In the genomic region with DNA sequence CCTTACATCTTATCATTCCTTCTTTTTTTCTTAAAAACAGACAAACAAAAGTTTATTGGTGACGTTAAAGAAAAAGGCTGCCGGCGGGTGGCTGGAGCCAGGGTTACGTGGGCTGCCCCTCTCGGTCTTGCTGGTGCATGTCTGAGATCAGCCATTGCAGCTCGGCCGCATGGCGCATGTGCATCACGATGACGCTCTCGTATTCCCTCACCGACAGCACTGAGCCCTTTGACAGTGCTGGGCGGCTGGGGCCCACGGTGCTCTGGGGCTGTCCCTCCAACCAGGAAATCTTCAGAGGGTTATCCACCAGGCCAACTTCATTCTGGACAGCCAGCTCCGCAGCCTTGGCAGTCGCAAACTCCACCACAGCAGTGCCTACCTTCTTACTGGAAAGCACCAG, we compare ENCODE assay signal across 2 cellular contexts.
TF ChIP-seq lines count a peak whose summit lies in the region.

No MANE protein-coding gene starts in this region.

TF ChIP-seq in H1, 55 proteins besides CTCF, POLR2A, EP300 and RAD21:
- TF ChIP-seq SP1 (IDR thresholded peaks at IDR 0.05; ENCODE audit: low read depth, low read length): no peak
- no peak for TF ChIP-seq TCF12 (IDR thresholded peaks at IDR 0.05; ENCODE audit: low read depth, low read length)
- TF ChIP-seq, protein P1, sequence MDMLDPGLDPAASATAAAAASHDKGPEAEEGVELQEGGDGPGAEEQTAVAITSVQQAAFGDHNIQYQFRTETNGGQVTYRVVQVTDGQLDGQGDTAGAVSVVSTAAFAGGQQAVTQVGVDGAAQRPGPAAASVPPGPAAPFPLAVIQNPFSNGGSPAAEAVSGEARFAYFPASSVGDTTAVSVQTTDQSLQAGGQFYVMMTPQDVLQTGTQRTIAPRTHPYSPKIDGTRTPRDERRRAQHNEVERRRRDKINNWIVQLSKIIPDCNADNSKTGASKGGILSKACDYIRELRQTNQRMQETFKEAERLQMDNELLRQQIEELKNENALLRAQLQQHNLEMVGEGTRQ (IDR thresholded peaks at IDR 0.05; ENCODE audit: low read length): no peak
- no peak for TF ChIP-seq SIN3A (conservative IDR thresholded peaks at IDR 0.05 in 1 of 2, IDR thresholded peaks at IDR 0.05 in 1 of 2; ENCODE audit: low read depth in 1 of 2, low read length in 2 of 2)
- TF ChIP-seq RBBP5 (IDR thresholded peaks at IDR 0.05; ENCODE audit: borderline replicate concordance, low read depth, low read length): no peak
- TF ChIP-seq SRF (IDR thresholded peaks at IDR 0.05; ENCODE audit: low read depth, low read length): no peak
TF ChIP-seq in H1: peak in this region for 0.

TF ChIP-seq in HEK293T, 16 proteins besides CTCF, POLR2A, EP300 and RAD21:
- TF ChIP-seq FOXK2 (IDR thresholded peaks at IDR 0.05) (no peak), FOXA1 (IDR thresholded peaks at IDR 0.05) (no peak), LEF1 (IDR thresholded peaks at IDR 0.05; ENCODE audit: borderline replicate concordance) (no peak), ELF4 (IDR thresholded peaks at IDR 0.05) (no peak), CTBP1 (IDR thresholded peaks at IDR 0.05; ENCODE audit: borderline replicate concordance) (no peak), ARNT (IDR thresholded peaks at IDR 0.05) (no peak), HDGF (IDR thresholded peaks at IDR 0.05; ENCODE audit: borderline replicate concordance) (no peak)
TF ChIP-seq in HEK293T: peak in this region for 0.
